Comparison of ENCODE assay signal across 19 cellular contexts in the genomic region with DNA sequence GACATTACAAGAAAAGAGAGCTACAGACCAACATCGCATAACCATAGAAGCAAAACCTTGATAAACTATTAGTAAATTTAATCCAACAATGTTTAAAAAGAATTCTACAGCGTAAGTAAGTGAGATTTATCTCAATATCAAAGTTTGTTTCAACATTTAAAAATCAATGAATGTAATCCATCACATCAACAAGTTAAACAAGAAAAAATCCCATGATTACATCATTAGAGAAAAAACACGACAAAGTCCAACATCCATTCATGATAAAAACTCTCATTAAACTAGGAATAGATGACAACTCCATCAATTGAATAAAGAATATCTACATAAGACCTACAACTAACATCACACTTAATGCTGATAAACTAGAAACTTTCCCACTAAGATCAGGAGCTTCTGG.
DNase-seq lines count a peak whose midpoint lies in the region; ATAC-seq, FAIRE-seq and TF ChIP-seq lines count a peak whose summit lies in the region.
"Had no signal": no experiment of that assay in that cellular context is flagged by ENCODE, and none has a peak within 500 bp of the region (broad histone marks: within the 10 kb centered on the region; RNA-seq: fewer than 3 reads in every experiment).

No MANE protein-coding gene starts in this region.

- no TSS peak for BruUV-seq in HepG2 (replicated peaks; lab: Mats Ljungman, UMichigan)

- DNase-seq in A549 (ENCODE audit: low read depth in 1 of 2, low spot score in 1 of 2): no peak
- no peak for DNase-seq in HepG2 (ENCODE audit: low spot score)
- no peak for DNase-seq in right lobe of liver
- no peak for DNase-seq in NCI-H1048 (lab: John Stamatoyannopoulos, UW)
- no peak for DNase-seq in DMS 273 treated with DMSO at 0.1 percent for 48 hours (lab: John Stamatoyannopoulos, UW)
- DNase-seq: ACHN; BE2C; C1 segment of cervical spinal cord; CD4-positive, alpha-beta memory T cell; CD4-positive, CD25-positive, alpha-beta regulatory T cell; CD8-positive, alpha-beta memory T cell; COR-L47; DMS79 treated with DMSO at 0.1 percent for 48 hours; GF-D8 had no signal

- H3K79me2 ChIP-seq in HepG2 (ENCODE audit: insufficient read depth, low read length): no peaks in the 10 kb centered on the region

- H3K4me3 ChIP-seq in A549 (no peak overlapping the region), HepG2 (replicated peaks in 1 of 3; ENCODE audit: insufficient read depth in 1 of 3, low read depth in 2 of 3, low read length in 3 of 3) (no peak overlapping the region), right lobe of liver (no peak overlapping the region)
- H3K4me3 ChIP-seq: BLaER1 had no signal

- no peak for TF ChIP-seq EP300 in A549 (IDR thresholded peaks at IDR 0.05)
- no peak for TF ChIP-seq EP300 in HepG2 (IDR thresholded peaks at IDR 0.05; ENCODE audit: low read depth in 2 of 2, low read length in 2 of 2)
- no peak for TF ChIP-seq EP300 in HepG2 (CRISPR knock-in tag; IDR thresholded peaks at IDR 0.05; ENCODE audit: borderline replicate concordance)

- H2AFZ ChIP-seq in HepG2 (ENCODE audit: low read length): no peak overlapping the region

- POLR2A ChIA-PET in A549 (lab: Yijun Ruan, JAX): no interaction called here
- POLR2A ChIA-PET in HepG2 (lab: Yijun Ruan, JAX): no interaction called here

- H3K27ac ChIP-seq in A549: no peak overlapping the region
- no peak overlapping the region for H3K27ac ChIP-seq in HepG2 (ENCODE audit: extremely low read length, insufficient read depth, low read length)
- no peak overlapping the region for H3K27ac ChIP-seq in right lobe of liver
- H3K27ac ChIP-seq: 22Rv1, BLaER1 had no signal

- WGBS in A549 (ENCODE audit: missing lambda C conversion rate): 11% methylated on average over 3 of the region's 3 CpGs
- 11% methylated on average over 3 of the region's 3 CpGs for WGBS in HepG2 (ENCODE audit: low lambda C conversion rate)
- WGBS in right lobe of liver (ENCODE audit: insufficient coverage, low coverage, low lambda C conversion rate, missing lambda C conversion rate): 10% methylated on average over 3 of the region's 3 CpGs

- H3K36me3 ChIP-seq in HepG2 (replicated peaks in 1 of 2; ENCODE audit: control insufficient read depth in 1 of 2, insufficient read depth in 2 of 2, low read length in 2 of 2) (no peaks in the 10 kb centered on the region), right lobe of liver (no peaks in the 10 kb centered on the region)
- H3K36me3 ChIP-seq: BE2C, BLaER1 had no signal

- TF ChIP-seq RAD21 in A549 (conservative IDR thresholded peaks at IDR 0.05 in 1 of 2, IDR thresholded peaks at IDR 0.05 in 1 of 2) (no peak), HepG2 (CRISPR knock-in tag; IDR thresholded peaks at IDR 0.05) (no peak)

- FAIRE-seq in A549 (lab: Jason Lieb, UNC): peak; percentile 93
- no peak for FAIRE-seq in HepG2 (lab: Jason Lieb, UNC)
- FAIRE-seq: G401.6, GM12891, GM19239 had no signal

- H3K9me3 ChIP-seq in A549 (no peaks in the 10 kb centered on the region; the same call in 2 of the 3 replicates), HepG2 (ENCODE audit: low read length) (no peaks in the 10 kb centered on the region), right lobe of liver (no peaks in the 10 kb centered on the region)
- H3K9me3 ChIP-seq: BE2C, BLaER1 had no signal

- TF ChIP-seq CTCF in A549 (IDR thresholded peaks at IDR 0.05): no peak
- TF ChIP-seq CTCF in HepG2 (CRISPR knock-in tag; IDR thresholded peaks at IDR 0.05): no peak
- TF ChIP-seq CTCF in right lobe of liver (IDR thresholded peaks at IDR 0.05): no peak

- H3K9ac ChIP-seq in HepG2 (ENCODE audit: insufficient read depth, low read depth, low read length): no peak overlapping the region
- H3K9ac ChIP-seq: BLaER1 had no signal

- intact Hi-C loops in HepG2 (cut with micrococcal nuclease; ENCODE audit: unreplicated experiment) (no loop called here), right lobe of liver (cut with DNase I) (no loop called here)

- no peaks in the 10 kb centered on the region for H4K20me1 ChIP-seq in HepG2 (ENCODE audit: insufficient read depth, low read length)
- H4K20me1 ChIP-seq: BLaER1 had no signal

- H3K4me2 ChIP-seq in A549: no peak overlapping the region
- H3K4me2 ChIP-seq in HepG2 (ENCODE audit: low read depth, low read length): no peak overlapping the region
- H3K4me2 ChIP-seq: BLaER1 had no signal

- CTCF ChIA-PET in A549 (lab: Yijun Ruan, JAX) (no interaction called here), HepG2 (lab: Yijun Ruan, JAX; ENCODE audit: low intra/inter-chr PET ratio, low total read pairs) (no interaction called here)

- H3K27me3 ChIP-seq in HepG2 (ENCODE audit: control insufficient read depth in 1 of 2, insufficient read depth in 2 of 2, low read length in 2 of 2) (no peaks in the 10 kb centered on the region; a peak in 1 of 5 replicates), right lobe of liver (no peaks in the 10 kb centered on the region)
- H3K27me3 ChIP-seq: BE2C, BLaER1 had no signal

- in situ Hi-C loops in HepG2 (cut with HindIII; ENCODE audit: extremely low pct_ligation_motif_present, low pct_unique_long_range_greater_than_20kb): no loop called here

- no peaks in the 10 kb centered on the region for H3K4me1 ChIP-seq in A549
- no peaks in the 10 kb centered on the region for H3K4me1 ChIP-seq in HepG2 (ENCODE audit: insufficient read depth, low read length)
- H3K4me1 ChIP-seq in right lobe of liver: peaks cover 0 to 14% (median 0%) of the 10 kb centered on the region in 4 donors
- H3K4me1 ChIP-seq: BE2C, BLaER1 had no signal

- TF ChIP-seq POLR2A in A549 (IDR thresholded peaks at IDR 0.05; ENCODE audit: low read length) (no peak), HepG2 (IDR thresholded peaks at IDR 0.05; ENCODE audit: insufficient read depth in 1 of 2, low read depth in 2 of 2, low read length in 2 of 2) (no peak), right lobe of liver (IDR thresholded peaks at IDR 0.05) (no peak)

- no peak for ATAC-seq in A549
- ATAC-seq in HepG2: no peak
- peak in 3 of 4 donors; percentile 58 to 79 (median 63) for ATAC-seq in right lobe of liver

TF ChIP-seq in A549, 52 proteins besides CTCF, POLR2A, EP300 and RAD21 (continues in another document):
- TF ChIP-seq, protein P1, sequence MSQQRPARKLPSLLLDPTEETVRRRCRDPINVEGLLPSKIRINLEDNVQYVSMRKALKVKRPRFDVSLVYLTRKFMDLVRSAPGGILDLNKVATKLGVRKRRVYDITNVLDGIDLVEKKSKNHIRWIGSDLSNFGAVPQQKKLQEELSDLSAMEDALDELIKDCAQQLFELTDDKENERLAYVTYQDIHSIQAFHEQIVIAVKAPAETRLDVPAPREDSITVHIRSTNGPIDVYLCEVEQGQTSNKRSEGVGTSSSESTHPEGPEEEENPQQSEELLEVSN (IDR thresholded peaks at IDR 0.05; ENCODE audit: borderline replicate concordance, low read depth): no peak
- no peak for TF ChIP-seq RNF2 (IDR thresholded peaks at IDR 0.05; ENCODE audit: borderline replicate concordance, low read depth)
- no peak for TF ChIP-seq HDAC2 (IDR thresholded peaks at IDR 0.05)
- TF ChIP-seq, protein P2, sequence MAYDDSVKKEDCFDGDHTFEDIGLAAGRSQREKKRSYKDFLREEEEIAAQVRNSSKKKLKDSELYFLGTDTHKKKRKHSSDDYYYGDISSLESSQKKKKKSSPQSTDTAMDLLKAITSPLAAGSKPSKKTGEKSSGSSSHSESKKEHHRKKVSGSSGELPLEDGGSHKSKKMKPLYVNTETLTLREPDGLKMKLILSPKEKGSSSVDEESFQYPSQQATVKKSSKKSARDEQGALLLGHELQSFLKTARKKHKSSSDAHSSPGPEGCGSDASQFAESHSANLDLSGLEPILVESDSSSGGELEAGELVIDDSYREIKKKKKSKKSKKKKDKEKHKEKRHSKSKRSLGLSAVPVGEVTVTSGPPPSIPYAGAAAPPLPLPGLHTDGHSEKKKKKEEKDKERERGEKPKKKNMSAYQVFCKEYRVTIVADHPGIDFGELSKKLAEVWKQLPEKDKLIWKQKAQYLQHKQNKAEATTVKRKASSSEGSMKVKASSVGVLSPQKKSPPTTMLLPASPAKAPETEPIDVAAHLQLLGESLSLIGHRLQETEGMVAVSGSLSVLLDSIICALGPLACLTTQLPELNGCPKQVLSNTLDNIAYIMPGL (CRISPR knock-in tag; IDR thresholded peaks at IDR 0.05; ENCODE audit: borderline replicate concordance): no peak
- no peak for TF ChIP-seq NFE2L2 (conservative IDR thresholded peaks at IDR 0.05; ENCODE audit: low read length)
- no peak for TF ChIP-seq MAFK (IDR thresholded peaks at IDR 0.05; ENCODE audit: partially characterized antibody)
- TF ChIP-seq ZNF302 (CRISPR knock-in tag; IDR thresholded peaks at IDR 0.05): no peak
- no peak for TF ChIP-seq MYC (IDR thresholded peaks at IDR 0.05; ENCODE audit: borderline replicate concordance, low read length)

TF ChIP-seq in HepG2, 621 proteins besides CTCF, POLR2A, EP300 and RAD21:
- TF ChIP-seq ATF7 (IDR thresholded peaks at IDR 0.05): peak; percentile 69
- TF ChIP-seq ATF7 (CRISPR knock-in tag; IDR thresholded peaks at IDR 0.05): no peak
- no peak for TF ChIP-seq SIX4 (CRISPR knock-in tag; IDR thresholded peaks at IDR 0.05)
- TF ChIP-seq RCOR2 (CRISPR knock-in tag; IDR thresholded peaks at IDR 0.05): no peak
- TF ChIP-seq ZNF792 (CRISPR knock-in tag; IDR thresholded peaks at IDR 0.05): no peak
- TF ChIP-seq, protein P3, sequence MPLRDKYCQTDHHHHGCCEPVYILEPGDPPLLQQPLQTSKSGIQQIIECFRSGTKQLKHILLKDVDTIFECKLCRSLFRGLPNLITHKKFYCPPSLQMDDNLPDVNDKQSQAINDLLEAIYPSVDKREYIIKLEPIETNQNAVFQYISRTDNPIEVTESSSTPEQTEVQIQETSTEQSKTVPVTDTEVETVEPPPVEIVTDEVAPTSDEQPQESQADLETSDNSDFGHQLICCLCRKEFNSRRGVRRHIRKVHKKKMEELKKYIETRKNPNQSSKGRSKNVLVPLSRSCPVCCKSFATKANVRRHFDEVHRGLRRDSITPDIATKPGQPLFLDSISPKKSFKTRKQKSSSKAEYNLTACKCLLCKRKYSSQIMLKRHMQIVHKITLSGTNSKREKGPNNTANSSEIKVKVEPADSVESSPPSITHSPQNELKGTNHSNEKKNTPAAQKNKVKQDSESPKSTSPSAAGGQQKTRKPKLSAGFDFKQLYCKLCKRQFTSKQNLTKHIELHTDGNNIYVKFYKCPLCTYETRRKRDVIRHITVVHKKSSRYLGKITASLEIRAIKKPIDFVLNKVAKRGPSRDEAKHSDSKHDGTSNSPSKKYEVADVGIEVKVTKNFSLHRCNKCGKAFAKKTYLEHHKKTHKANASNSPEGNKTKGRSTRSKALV (CRISPR knock-in tag; IDR thresholded peaks at IDR 0.05): no peak
- no peak for TF ChIP-seq ZNF549 (CRISPR knock-in tag; IDR thresholded peaks at IDR 0.05)

Comparison
In these comparisons a context has a peak if more than half of its experiments do, and no peak if none do; other contexts are left out.
1. ATAC-seq: peak in right lobe of liver (3 of 4); none in A549 (0 of 2) and HepG2 (single experiment).